22 cellular contexts compared by ENCODE assay signal in the genomic region with DNA sequence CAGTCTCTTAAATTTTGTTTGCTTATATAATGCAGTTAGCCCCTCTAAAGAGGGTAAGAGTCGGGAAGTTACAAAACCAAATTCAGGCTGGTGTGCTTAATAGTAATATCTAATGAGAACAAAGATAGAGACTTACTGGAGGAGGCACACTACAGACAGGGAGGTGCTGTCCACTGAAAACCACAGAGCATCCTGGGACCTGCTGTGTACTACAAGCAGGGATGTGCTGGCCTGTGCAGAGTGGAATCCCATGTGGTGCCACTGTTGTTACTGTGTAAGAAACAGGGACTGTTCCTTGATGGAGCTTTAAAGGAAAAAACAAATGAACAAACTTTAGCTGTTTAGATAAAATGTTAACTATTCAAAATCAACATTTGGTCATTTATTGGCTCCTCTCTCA.
"Had no signal": no experiment of that assay in that cellular context is flagged by ENCODE, and none has a peak within 500 bp of the region (broad histone marks: within the 10 kb centered on the region; RNA-seq: fewer than 3 reads in every experiment).

No MANE protein-coding gene starts in this region.

- H3K4me3 Mint-ChIP-seq: activated CD4-positive, alpha-beta memory T cell treated with anti-CD3 and anti-CD28 coated beads, Interleukin-2, amount 10 ng/mL, durations not matched to agents 7 days and 5 days; activated CD4-positive, alpha-beta T cell treated with anti-CD3 and anti-CD28 coated beads, Interleukin-2, amount 10 ng/mL, durations not matched to agents 24 days and 14 days; activated T-helper 17 cell treated with anti-CD3 and anti-CD28 coated beads, Interleukin-2, amount 50 U/mL, for 72 hours; dendritic cell treated with granulocyte-macrophage colony-stimulating factor and Interleukin-4, amounts not matched to agents 40 ng/mL and 50 ng/mL, for 4 days had no signal

- H3K27me3 Mint-ChIP-seq: activated CD4-positive, alpha-beta memory T cell treated with anti-CD3 and anti-CD28 coated beads, Interleukin-2, amount 10 ng/mL, durations not matched to agents 7 days and 5 days; activated CD4-positive, alpha-beta T cell treated with anti-CD3 and anti-CD28 coated beads, Interleukin-2, amount 10 ng/mL, durations not matched to agents 24 days and 14 days; activated T-helper 17 cell treated with anti-CD3 and anti-CD28 coated beads, Interleukin-2, amount 50 U/mL, for 72 hours; dendritic cell treated with granulocyte-macrophage colony-stimulating factor and Interleukin-4, amounts not matched to agents 40 ng/mL and 50 ng/mL, for 4 days; progenitor cell of endocrine pancreas had no signal

- H3K4me3 ChIP-seq: breast epithelium, heart right ventricle, spleen, thoracic aorta, upper lobe of left lung had no signal

- H3K27ac Mint-ChIP-seq: activated CD4-positive, alpha-beta memory T cell treated with anti-CD3 and anti-CD28 coated beads, Interleukin-2, amount 10 ng/mL, durations not matched to agents 7 days and 5 days; activated CD4-positive, alpha-beta T cell treated with anti-CD3 and anti-CD28 coated beads, Interleukin-2, amount 10 ng/mL, durations not matched to agents 24 days and 14 days; activated T-helper 17 cell treated with anti-CD3 and anti-CD28 coated beads, Interleukin-2, amount 50 U/mL, for 72 hours; dendritic cell treated with granulocyte-macrophage colony-stimulating factor and Interleukin-4, amounts not matched to agents 40 ng/mL and 50 ng/mL, for 4 days; progenitor cell of endocrine pancreas had no signal

- H3K9me3 ChIP-seq: breast epithelium, heart right ventricle, spleen, thoracic aorta, upper lobe of left lung had no signal

- H3K4me1 ChIP-seq: breast epithelium, upper lobe of left lung had no signal

- H3K36me3 ChIP-seq: breast epithelium had no signal

- H3K4me1 Mint-ChIP-seq: activated T-helper 17 cell treated with anti-CD3 and anti-CD28 coated beads, Interleukin-2, amount 50 U/mL, for 72 hours had no signal

- DNase-seq: activated CD4-positive, alpha-beta memory T cell treated with anti-CD3 and anti-CD28 coated beads, Interleukin-2, amount 10 ng/mL, durations not matched to agents 7 days and 5 days; activated CD4-positive, alpha-beta T cell treated with anti-CD3 and anti-CD28 coated beads, Interleukin-2, amount 10 ng/mL, durations not matched to agents 24 days and 14 days; amniotic stem cell; effector CD4-positive, alpha-beta T cell; erythroblast; foreskin fibroblast; heart right ventricle; left colon; mesenchymal stem cell; retina; spleen; stimulated activated CD4-positive, alpha-beta T cell treated with anti-CD3 and anti-CD28 coated beads, Interleukin-4, amount 100 ng/mL, for 24 hours; stimulated activated naive CD4-positive, alpha-beta T cell treated with Interleukin-2 at 50 U/mL for 16 hours; upper lobe of left lung had no signal

- ATAC-seq: activated CD4-positive, CD25-positive, alpha-beta regulatory T cell treated with anti-CD3 and anti-CD28 coated beads, Interleukin-2, amount 50 U/mL, for 24 hours; activated naive CD4-positive, alpha-beta T cell treated with anti-CD3 and anti-CD28 coated beads, Interleukin-2, amount 50 U/mL, for 72 hours; activated T-helper 17 cell treated with anti-CD3 and anti-CD28 coated beads, Interleukin-2, amount 50 U/mL, for 72 hours; left colon had no signal

- H3K27me3 ChIP-seq: breast epithelium, heart right ventricle, spleen, upper lobe of left lung had no signal

- H3K36me3 Mint-ChIP-seq: activated naive CD4-positive, alpha-beta T cell treated with anti-CD3 and anti-CD28 coated beads, Interleukin-2, amount 50 U/mL, for 72 hours had no signal

- H3K27ac ChIP-seq: breast epithelium, heart right ventricle, thoracic aorta, upper lobe of left lung, VCaP had no signal

- H3K9me3 Mint-ChIP-seq: activated CD4-positive, alpha-beta memory T cell treated with anti-CD3 and anti-CD28 coated beads, Interleukin-2, amount 10 ng/mL, durations not matched to agents 7 days and 5 days; activated CD4-positive, alpha-beta T cell treated with anti-CD3 and anti-CD28 coated beads, Interleukin-2, amount 10 ng/mL, durations not matched to agents 24 days and 14 days; activated naive CD4-positive, alpha-beta T cell treated with anti-CD3 and anti-CD28 coated beads, Interleukin-2, amount 50 U/mL, for 72 hours; activated T-helper 17 cell treated with anti-CD3 and anti-CD28 coated beads, Interleukin-2, amount 50 U/mL, for 72 hours; dendritic cell treated with granulocyte-macrophage colony-stimulating factor and Interleukin-4, amounts not matched to agents 40 ng/mL and 50 ng/mL, for 4 days had no signal
